ENCODE assay signal across 1 cellular context in the genomic region with DNA sequence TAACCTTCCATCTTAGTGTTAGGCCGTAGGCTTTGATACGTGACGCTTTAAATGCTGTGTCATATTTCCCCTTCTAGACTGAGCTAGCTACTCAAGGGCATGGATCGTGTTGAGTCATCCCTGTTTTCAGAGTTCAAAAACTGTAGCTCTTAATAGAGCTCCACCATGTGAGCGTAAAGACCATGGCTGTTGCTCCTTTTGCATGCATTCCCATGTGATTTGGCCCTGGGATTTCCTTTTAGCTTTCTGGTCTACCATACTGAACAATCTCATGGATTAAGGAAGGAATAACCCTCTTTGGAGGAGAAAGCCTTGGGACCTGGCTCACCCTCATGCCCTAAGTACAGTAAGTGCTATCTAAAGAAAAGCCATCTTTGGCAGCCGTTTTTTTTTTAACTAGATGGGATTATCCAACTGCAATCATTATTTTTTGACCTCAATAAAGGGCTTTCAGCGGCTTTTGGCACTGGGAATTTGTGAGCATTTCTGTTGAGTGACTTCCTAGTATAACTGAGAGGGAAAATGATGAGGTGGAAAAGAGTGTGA.
TF ChIP-seq lines count a peak whose summit lies in the region.

No MANE protein-coding gene starts in this region.

TF ChIP-seq in K562, 482 proteins besides CTCF, POLR2A, EP300 and RAD21 (continued from another document):
- TF ChIP-seq, protein P1, sequence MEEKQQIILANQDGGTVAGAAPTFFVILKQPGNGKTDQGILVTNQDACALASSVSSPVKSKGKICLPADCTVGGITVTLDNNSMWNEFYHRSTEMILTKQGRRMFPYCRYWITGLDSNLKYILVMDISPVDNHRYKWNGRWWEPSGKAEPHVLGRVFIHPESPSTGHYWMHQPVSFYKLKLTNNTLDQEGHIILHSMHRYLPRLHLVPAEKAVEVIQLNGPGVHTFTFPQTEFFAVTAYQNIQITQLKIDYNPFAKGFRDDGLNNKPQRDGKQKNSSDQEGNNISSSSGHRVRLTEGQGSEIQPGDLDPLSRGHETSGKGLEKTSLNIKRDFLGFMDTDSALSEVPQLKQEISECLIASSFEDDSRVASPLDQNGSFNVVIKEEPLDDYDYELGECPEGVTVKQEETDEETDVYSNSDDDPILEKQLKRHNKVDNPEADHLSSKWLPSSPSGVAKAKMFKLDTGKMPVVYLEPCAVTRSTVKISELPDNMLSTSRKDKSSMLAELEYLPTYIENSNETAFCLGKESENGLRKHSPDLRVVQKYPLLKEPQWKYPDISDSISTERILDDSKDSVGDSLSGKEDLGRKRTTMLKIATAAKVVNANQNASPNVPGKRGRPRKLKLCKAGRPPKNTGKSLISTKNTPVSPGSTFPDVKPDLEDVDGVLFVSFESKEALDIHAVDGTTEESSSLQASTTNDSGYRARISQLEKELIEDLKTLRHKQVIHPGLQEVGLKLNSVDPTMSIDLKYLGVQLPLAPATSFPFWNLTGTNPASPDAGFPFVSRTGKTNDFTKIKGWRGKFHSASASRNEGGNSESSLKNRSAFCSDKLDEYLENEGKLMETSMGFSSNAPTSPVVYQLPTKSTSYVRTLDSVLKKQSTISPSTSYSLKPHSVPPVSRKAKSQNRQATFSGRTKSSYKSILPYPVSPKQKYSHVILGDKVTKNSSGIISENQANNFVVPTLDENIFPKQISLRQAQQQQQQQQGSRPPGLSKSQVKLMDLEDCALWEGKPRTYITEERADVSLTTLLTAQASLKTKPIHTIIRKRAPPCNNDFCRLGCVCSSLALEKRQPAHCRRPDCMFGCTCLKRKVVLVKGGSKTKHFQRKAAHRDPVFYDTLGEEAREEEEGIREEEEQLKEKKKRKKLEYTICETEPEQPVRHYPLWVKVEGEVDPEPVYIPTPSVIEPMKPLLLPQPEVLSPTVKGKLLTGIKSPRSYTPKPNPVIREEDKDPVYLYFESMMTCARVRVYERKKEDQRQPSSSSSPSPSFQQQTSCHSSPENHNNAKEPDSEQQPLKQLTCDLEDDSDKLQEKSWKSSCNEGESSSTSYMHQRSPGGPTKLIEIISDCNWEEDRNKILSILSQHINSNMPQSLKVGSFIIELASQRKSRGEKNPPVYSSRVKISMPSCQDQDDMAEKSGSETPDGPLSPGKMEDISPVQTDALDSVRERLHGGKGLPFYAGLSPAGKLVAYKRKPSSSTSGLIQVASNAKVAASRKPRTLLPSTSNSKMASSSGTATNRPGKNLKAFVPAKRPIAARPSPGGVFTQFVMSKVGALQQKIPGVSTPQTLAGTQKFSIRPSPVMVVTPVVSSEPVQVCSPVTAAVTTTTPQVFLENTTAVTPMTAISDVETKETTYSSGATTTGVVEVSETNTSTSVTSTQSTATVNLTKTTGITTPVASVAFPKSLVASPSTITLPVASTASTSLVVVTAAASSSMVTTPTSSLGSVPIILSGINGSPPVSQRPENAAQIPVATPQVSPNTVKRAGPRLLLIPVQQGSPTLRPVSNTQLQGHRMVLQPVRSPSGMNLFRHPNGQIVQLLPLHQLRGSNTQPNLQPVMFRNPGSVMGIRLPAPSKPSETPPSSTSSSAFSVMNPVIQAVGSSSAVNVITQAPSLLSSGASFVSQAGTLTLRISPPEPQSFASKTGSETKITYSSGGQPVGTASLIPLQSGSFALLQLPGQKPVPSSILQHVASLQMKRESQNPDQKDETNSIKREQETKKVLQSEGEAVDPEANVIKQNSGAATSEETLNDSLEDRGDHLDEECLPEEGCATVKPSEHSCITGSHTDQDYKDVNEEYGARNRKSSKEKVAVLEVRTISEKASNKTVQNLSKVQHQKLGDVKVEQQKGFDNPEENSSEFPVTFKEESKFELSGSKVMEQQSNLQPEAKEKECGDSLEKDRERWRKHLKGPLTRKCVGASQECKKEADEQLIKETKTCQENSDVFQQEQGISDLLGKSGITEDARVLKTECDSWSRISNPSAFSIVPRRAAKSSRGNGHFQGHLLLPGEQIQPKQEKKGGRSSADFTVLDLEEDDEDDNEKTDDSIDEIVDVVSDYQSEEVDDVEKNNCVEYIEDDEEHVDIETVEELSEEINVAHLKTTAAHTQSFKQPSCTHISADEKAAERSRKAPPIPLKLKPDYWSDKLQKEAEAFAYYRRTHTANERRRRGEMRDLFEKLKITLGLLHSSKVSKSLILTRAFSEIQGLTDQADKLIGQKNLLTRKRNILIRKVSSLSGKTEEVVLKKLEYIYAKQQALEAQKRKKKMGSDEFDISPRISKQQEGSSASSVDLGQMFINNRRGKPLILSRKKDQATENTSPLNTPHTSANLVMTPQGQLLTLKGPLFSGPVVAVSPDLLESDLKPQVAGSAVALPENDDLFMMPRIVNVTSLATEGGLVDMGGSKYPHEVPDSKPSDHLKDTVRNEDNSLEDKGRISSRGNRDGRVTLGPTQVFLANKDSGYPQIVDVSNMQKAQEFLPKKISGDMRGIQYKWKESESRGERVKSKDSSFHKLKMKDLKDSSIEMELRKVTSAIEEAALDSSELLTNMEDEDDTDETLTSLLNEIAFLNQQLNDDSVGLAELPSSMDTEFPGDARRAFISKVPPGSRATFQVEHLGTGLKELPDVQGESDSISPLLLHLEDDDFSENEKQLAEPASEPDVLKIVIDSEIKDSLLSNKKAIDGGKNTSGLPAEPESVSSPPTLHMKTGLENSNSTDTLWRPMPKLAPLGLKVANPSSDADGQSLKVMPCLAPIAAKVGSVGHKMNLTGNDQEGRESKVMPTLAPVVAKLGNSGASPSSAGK (IDR thresholded peaks at IDR 0.05): peak; percentile 79
- peak; percentile 41 for TF ChIP-seq TAF9B (IDR thresholded peaks at IDR 0.05; ENCODE audit: partially characterized antibody)
- TF ChIP-seq NR2C1 (IDR thresholded peaks at IDR 0.05): peak; percentile 46; the same call in 1 of the 2 replicates
- TF ChIP-seq NR2C1 (tag; IDR thresholded peaks at IDR 0.05): peak; percentile 28; the same call in 1 of the 2 replicates
- no peak for TF ChIP-seq MTA3 (IDR thresholded peaks at IDR 0.05; ENCODE audit: borderline replicate concordance)
- no peak for TF ChIP-seq NR2C2 (CRISPR knock-in tag; IDR thresholded peaks at IDR 0.05)
- TF ChIP-seq NR2C2 (tag; IDR thresholded peaks at IDR 0.05): peak; percentile 76
- no peak for TF ChIP-seq ZBTB7A (IDR thresholded peaks at IDR 0.05; ENCODE audit: borderline replicate concordance, control insufficient read depth, low read depth, low read length)
- TF ChIP-seq KLF16 (IDR thresholded peaks at IDR 0.05): no peak
- TF ChIP-seq, protein P2, sequence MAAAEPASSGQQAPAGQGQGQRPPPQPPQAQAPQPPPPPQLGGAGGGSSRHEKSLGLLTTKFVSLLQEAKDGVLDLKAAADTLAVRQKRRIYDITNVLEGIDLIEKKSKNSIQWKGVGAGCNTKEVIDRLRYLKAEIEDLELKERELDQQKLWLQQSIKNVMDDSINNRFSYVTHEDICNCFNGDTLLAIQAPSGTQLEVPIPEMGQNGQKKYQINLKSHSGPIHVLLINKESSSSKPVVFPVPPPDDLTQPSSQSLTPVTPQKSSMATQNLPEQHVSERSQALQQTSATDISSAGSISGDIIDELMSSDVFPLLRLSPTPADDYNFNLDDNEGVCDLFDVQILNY (CRISPR knock-in tag; IDR thresholded peaks at IDR 0.05): no peak
- TF ChIP-seq CXXC5 (CRISPR knock-in tag; IDR thresholded peaks at IDR 0.05): peak; percentile 18; the same call in 1 of the 2 replicates
- peak; percentile 36 to 38; a peak in 1 of 4 replicates for TF ChIP-seq MNT (conservative IDR thresholded peaks at IDR 0.05)
- peak; percentile 81 for TF ChIP-seq SMAD4 (CRISPR knock-in tag; conservative IDR thresholded peaks at IDR 0.05)
- no peak for TF ChIP-seq SMARCB1 (IDR thresholded peaks at IDR 0.05; ENCODE audit: insufficient read length, low read depth)
- no peak for TF ChIP-seq MEF2A (IDR thresholded peaks at IDR 0.05; ENCODE audit: control insufficient read depth, low read depth, low read length)
